30 cellular contexts compared by ENCODE assay signal in the genomic region with DNA sequence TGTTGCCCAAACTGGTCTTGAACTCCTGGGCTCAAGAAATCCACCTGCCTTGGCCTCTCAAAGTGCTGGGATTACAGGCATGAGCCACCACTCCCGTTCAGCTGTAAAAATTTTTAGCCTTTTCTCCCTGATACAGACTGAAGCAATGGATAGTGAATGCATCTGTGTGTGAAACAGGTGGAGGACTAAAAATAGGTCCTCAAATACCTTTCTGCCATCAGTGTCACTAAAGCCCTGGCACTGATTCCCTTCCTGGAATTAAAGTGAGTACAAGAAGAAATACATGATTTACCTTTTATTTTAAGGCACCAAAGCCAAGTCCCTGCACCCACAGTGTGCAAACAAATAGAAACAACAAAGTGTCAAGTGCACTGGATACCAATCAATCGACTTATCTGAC.
"Had no signal": no experiment of that assay in that cellular context is flagged by ENCODE, and none has a peak within 500 bp of the region (broad histone marks: within the 10 kb centered on the region; RNA-seq: fewer than 3 reads in every experiment).

No MANE protein-coding gene starts in this region.

- DNase-seq: activated CD4-positive, alpha-beta T cell treated with anti-CD3 and anti-CD28 coated beads for 36 hours; activated CD4-positive, CD25-positive, alpha-beta regulatory T cell; activated CD8-positive, alpha-beta memory T cell treated with anti-CD3 and anti-CD28 coated beads, Interleukin-2, amount 10 ng/mL, durations not matched to agents 7 days and 5 days; activated CD8-positive, alpha-beta T cell treated with anti-CD3 and anti-CD28 coated beads, Interleukin-2, amount 10 ng/mL, durations not matched to agents 7 days and 5 days; activated naive CD4-positive, alpha-beta T cell; activated T-cell treated with anti-CD3 and anti-CD28 coated beads, Interleukin-2, amount 50 U/mL, for 48 hours; effector memory CD4-positive, alpha-beta T cell; head of caudate nucleus; hypothalamus; immature natural killer cell; lower lobe of right lung; mesenchymal stem cell; natural killer cell; occipital lobe; retina; stimulated activated CD4-positive, alpha-beta T cell treated with anti-CD3 and anti-CD28 coated beads, Interleukin-1b, Interleukin-23, amount 100 ng/mL, for 48 hours; stimulated activated naive B cell treated with anti-CD40 and anti-IgM and Interleukin-4, amounts not matched to agents 10 μg/mL and 1 μg/mL and 100 μg/mL, for 72 hours; SW 1271; T-helper 2 cell; tibial artery; upper lobe of right lung had no signal

- H3K27ac ChIP-seq: coronary artery, lower lobe of right lung, neural progenitor cell, suprapubic skin, tibial artery, upper lobe of right lung had no signal

- H3K27ac Mint-ChIP-seq: activated CD4-positive, alpha-beta T cell treated with anti-CD3 and anti-CD28 coated beads for 36 hours; activated CD8-positive, alpha-beta memory T cell treated with anti-CD3 and anti-CD28 coated beads, Interleukin-2, amount 10 ng/mL, durations not matched to agents 7 days and 5 days; activated CD8-positive, alpha-beta T cell treated with anti-CD3 and anti-CD28 coated beads, Interleukin-2, amount 10 ng/mL, durations not matched to agents 7 days and 5 days; activated naive CD4-positive, alpha-beta T cell treated with anti-CD3 and anti-CD28 coated beads, Interleukin-2, amount 50 U/mL, for 72 hours; activated T-helper 2 cell treated with anti-CD3 and anti-CD28 coated beads, Interferon-gamma antibody, Interleukin-2, Interleukin-4, amounts not matched to agents 10 μg/mL and 5 μg/mL and 100 μg/mL, durations not matched to agents 14 hours and 24 hours and 36 hours; immature natural killer cell; natural killer cell; neural progenitor cell had no signal

- ATAC-seq: activated CD4-positive, alpha-beta T cell treated with anti-CD3 and anti-CD28 coated beads for 36 hours; activated CD8-positive, alpha-beta memory T cell treated with anti-CD3 and anti-CD28 coated beads, Interleukin-2, amount 10 ng/mL, durations not matched to agents 7 days and 5 days; activated CD8-positive, alpha-beta T cell treated with anti-CD3 and anti-CD28 coated beads, Interleukin-2, amount 10 ng/mL, durations not matched to agents 7 days and 5 days; activated naive CD4-positive, alpha-beta T cell treated with anti-CD3 and anti-CD28 coated beads, Interleukin-2, amount 50 U/mL, for 72 hours; left lobe of liver; lower lobe of right lung; natural killer cell; stimulated activated naive B cell treated with anti-CD40 and anti-IgM and Interleukin-4, amounts not matched to agents 10 μg/mL and 1 μg/mL and 100 μg/mL, for 72 hours; upper lobe of right lung had no signal

- H3K36me3 Mint-ChIP-seq: natural killer cell had no signal

- H3K4me3 ChIP-seq: coronary artery, dorsolateral prefrontal cortex, lower lobe of right lung, neural progenitor cell, smooth muscle cell, suprapubic skin, tibial artery, upper lobe of right lung had no signal

- H3K4me1 ChIP-seq: lower lobe of right lung, neural progenitor cell, suprapubic skin had no signal

- H3K4me1 Mint-ChIP-seq: activated CD8-positive, alpha-beta memory T cell treated with anti-CD3 and anti-CD28 coated beads, Interleukin-2, amount 10 ng/mL, durations not matched to agents 7 days and 5 days had no signal

- H3K9me3 ChIP-seq: lower lobe of right lung, tibial artery, upper lobe of right lung had no signal

- H3K27me3 Mint-ChIP-seq: activated CD4-positive, alpha-beta T cell treated with anti-CD3 and anti-CD28 coated beads for 36 hours; activated CD8-positive, alpha-beta memory T cell treated with anti-CD3 and anti-CD28 coated beads, Interleukin-2, amount 10 ng/mL, durations not matched to agents 7 days and 5 days; central memory CD8-positive, alpha-beta T cell; stimulated activated naive B cell treated with anti-CD40 and anti-IgM and Interleukin-4, amounts not matched to agents 10 μg/mL and 1 μg/mL and 100 μg/mL, for 72 hours had no signal

- H3K4me3 Mint-ChIP-seq: activated CD4-positive, alpha-beta T cell treated with anti-CD3 and anti-CD28 coated beads for 36 hours; activated CD8-positive, alpha-beta memory T cell treated with anti-CD3 and anti-CD28 coated beads, Interleukin-2, amount 10 ng/mL, durations not matched to agents 7 days and 5 days; activated CD8-positive, alpha-beta T cell treated with anti-CD3 and anti-CD28 coated beads, Interleukin-2, amount 10 ng/mL, durations not matched to agents 7 days and 5 days; central memory CD8-positive, alpha-beta T cell; immature natural killer cell; natural killer cell; neural progenitor cell; stimulated activated naive B cell treated with anti-CD40 and anti-IgM and Interleukin-4, amounts not matched to agents 10 μg/mL and 1 μg/mL and 100 μg/mL, for 72 hours had no signal

- H3K36me3 ChIP-seq: lower lobe of right lung, tibial artery, upper lobe of right lung had no signal

- H3K27me3 ChIP-seq: dorsolateral prefrontal cortex, neural progenitor cell, suprapubic skin, tibial artery, upper lobe of right lung had no signal
